ENCODE assay signal across 8 cellular contexts in genomic region chr11:102914238-102915043, GRCh38. TPM values are rescaled to one million over a fixed set of nuclear protein-coding genes. Genes with fewer than 3 reads are reported as not detected.
DNase-seq lines count a peak whose midpoint lies in the region; ATAC-seq and TF ChIP-seq lines count a peak whose summit lies in the region.
"Had no signal": no experiment of that assay in that cellular context is flagged by ENCODE, and none has a peak within 500 bp of the region (broad histone marks: within the 10 kb centered on the region; RNA-seq: fewer than 3 reads in every experiment).

No MANE protein-coding gene starts in this region.

- no peak for TF ChIP-seq POLR2A in uterus (IDR thresholded peaks at IDR 0.05)

- H3K9me3 ChIP-seq in uterus: no peaks in the 10 kb centered on the region

- peak; percentile 71 for TF ChIP-seq CTCF in WI38 (IDR thresholded peaks at IDR 0.05; ENCODE audit: low read depth, low read length)
- TF ChIP-seq CTCF in uterus (IDR thresholded peaks at IDR 0.05): peak; percentile 11 to 37 (median 25)

- peak; percentile 67 for DNase-seq in ELR (ENCODE audit: low read depth)
- DNase-seq in iris pigment epithelial cell (ENCODE audit: low read depth): peak; percentile 50
- DNase-seq in uterus: peak in 1 of 2 donors; percentile 14
- DNase-seq in cerebellum (ENCODE audit: low spot score): no peak

- no peaks in the 10 kb centered on the region for H3K4me1 ChIP-seq in uterus

- H3K27me3 ChIP-seq in uterus: no peaks in the 10 kb centered on the region

- ATAC-seq in HG02870 (IDR thresholded peaks at IDR 0.05; ENCODE audit: unreplicated experiment) (peak; percentile 46), GM21526 (IDR thresholded peaks at IDR 0.05; ENCODE audit: low FRiP score, unreplicated experiment) (no peak)

- intact Hi-C loops in uterus (cut with DNase I; ENCODE audit: low total_unique reads): no loop called here

- H3K36me3 ChIP-seq in uterus: no peaks in the 10 kb centered on the region

- no peak overlapping the region for H3K27ac ChIP-seq in uterus

- H3K4me3 ChIP-seq in WI38 (ENCODE audit: low read depth, low read length): no peak overlapping the region
- H3K4me3 ChIP-seq in uterus: no peak overlapping the region

RNA-seq across cellular contexts. Expression of gene MMP12, which starts 39.7 kb away (rescaled TPM):
- total RNA-seq in uterus (not detected), cerebellum (not detected)
- total RNA-seq: skeletal muscle tissue had no signal

RNA-seq across cellular contexts. Expression of gene MMP13, which starts 41.1 kb away (rescaled TPM):
- total RNA-seq in uterus (not detected), cerebellum (0.18 TPM)
- total RNA-seq: skeletal muscle tissue had no signal
